In genomic region chr9:122261469-122261881, GRCh38 we compare ENCODE assay signal across 9 cellular contexts. TPM values are rescaled to one million over a fixed set of nuclear protein-coding genes. Genes with fewer than 3 reads are reported as not detected.
DNase-seq lines count a peak whose midpoint lies in the region; ATAC-seq, FAIRE-seq and TF ChIP-seq lines count a peak whose summit lies in the region.
"Had no signal": no experiment of that assay in that cellular context is flagged by ENCODE, and none has a peak within 500 bp of the region (broad histone marks: within the 10 kb centered on the region; RNA-seq: fewer than 3 reads in every experiment).

No MANE protein-coding gene starts in this region.

- H3K23me2 ChIP-seq in H9 (ENCODE audit: insufficient read length, low read depth, low read length, poor library complexity, severe bottlenecking): peaks cover 11% of the 10 kb centered on the region

- peaks cover 6% of the 10 kb centered on the region; the same call in 1 of the 2 replicates for H3K79me2 ChIP-seq in H9 (ENCODE audit: insufficient read depth, low read length)

- H4K8ac ChIP-seq in H9 (replicated peaks; ENCODE audit: insufficient read length, low read depth, low read length): no peak overlapping the region

- H4K5ac ChIP-seq in H9 (ENCODE audit: insufficient read length, low read depth, low read length): no peak overlapping the region

- TF ChIP-seq POLR2A in adrenal gland (IDR thresholded peaks at IDR 0.05): no peak
- no peak for TF ChIP-seq POLR2A in uterus (IDR thresholded peaks at IDR 0.05)

- no peak overlapping the region for H3K56ac ChIP-seq in H9 (ENCODE audit: insufficient read length, low read depth, low read length)

- no peaks in the 10 kb centered on the region for H4K20me1 ChIP-seq in H9 (ENCODE audit: control insufficient read depth, insufficient read depth, insufficient read length)

- no peak overlapping the region for H3K9ac ChIP-seq in H9 (ENCODE audit: extremely low read depth, insufficient read length, low read length)

- TF ChIP-seq CTCF in adrenal gland (IDR thresholded peaks at IDR 0.05) (no peak), uterus (IDR thresholded peaks at IDR 0.05) (no peak), H9 (conservative IDR thresholded peaks at IDR 0.05) (no peak)

- WGBS in adrenal gland, 4 donors: 45 to 92% (median 59%) methylated on average over 1 of the region's 1 CpG
- no CpG with 5 or more reads among the region's 1 CpG for WGBS in H9 (ENCODE audit: extremely low coverage, insufficient read length, low lambda C conversion rate)

- H3T11ph ChIP-seq in H9 (ENCODE audit: low read length): no peak overlapping the region

- H3K27ac ChIP-seq in adrenal gland (no peak overlapping the region), uterus (peak overlapping the region in 1 of 2 donors; percentile 5), H9 (ENCODE audit: insufficient read length, low read depth, low read length) (no peak overlapping the region)

- H3K27me3 ChIP-seq in adrenal gland (no peaks in the 10 kb centered on the region), uterus (no peaks in the 10 kb centered on the region), H9 (ENCODE audit: insufficient read depth, low read length) (no peaks in the 10 kb centered on the region)

- peaks cover 7% of the 10 kb centered on the region for H3K79me1 ChIP-seq in H9 (ENCODE audit: insufficient read depth, low read depth, low read length, poor library complexity, severe bottlenecking)

- no peak for ATAC-seq in activated naive CD8-positive, alpha-beta T cell treated with anti-CD3 and anti-CD28 coated beads, Interleukin-2, amount 50 U/mL, for 24 hours
- ATAC-seq in GM19397 (IDR thresholded peaks at IDR 0.05; ENCODE audit: unreplicated experiment): no peak

- DNase-seq in activated naive CD8-positive, alpha-beta T cell treated with anti-CD3 and anti-CD28 coated beads, Interleukin-2, amount 50 U/mL, for 24 hours: no peak
- DNase-seq in adrenal gland (peak; percentile 59 to 87 (median 80)), iris pigment epithelial cell (ENCODE audit: low read depth) (peak; percentile 82), uterus (peak; percentile 54 to 79), H9 (no peak), HTR-8/SVneo (ENCODE audit: insufficient read length, low spot score) (no peak)

- FAIRE-seq in HTR-8/SVneo (lab: Jason Lieb, UNC): no peak
- FAIRE-seq: G401.6 had no signal

- peaks cover 13% of the 10 kb centered on the region for H3K36me3 Mint-ChIP-seq in activated naive CD8-positive, alpha-beta T cell
- H3K36me3 Mint-ChIP-seq in activated naive CD8-positive, alpha-beta T cell treated with anti-CD3 and anti-CD28 coated beads, Interleukin-2, amount 50 U/mL, for 24 hours (ENCODE audit: low read depth): peaks cover 37% of the 10 kb centered on the region
- peaks cover 3 to 35% (median 15%) of the 10 kb centered on the region in 3 experiments; a peak in 6 of 7 replicates for H3K36me3 Mint-ChIP-seq in H9 (ENCODE audit: insufficient read depth in 1 of 3, low read depth in 3 of 3)

- no peak overlapping the region for H3K4ac ChIP-seq in H9 (ENCODE audit: low read depth, low read length)

- no peak overlapping the region for H3K14ac ChIP-seq in H9 (ENCODE audit: insufficient read depth, low read length)

- H2BK20ac ChIP-seq in H9 (ENCODE audit: low read depth, low read length, poor library complexity, severe bottlenecking): no peak overlapping the region

- H3K4me3 ChIP-seq in adrenal gland: no peak overlapping the region
- no peak overlapping the region for H3K4me3 ChIP-seq in uterus

- intact Hi-C loops in adrenal gland (cut with DNase I): no loop called here
- intact Hi-C loops in uterus (cut with DNase I; ENCODE audit: low total_unique reads): no loop called here

- peak overlapping the region; percentile 58 for H3K27ac Mint-ChIP-seq in activated naive CD8-positive, alpha-beta T cell
- no peak overlapping the region for H3K27ac Mint-ChIP-seq in activated naive CD8-positive, alpha-beta T cell treated with anti-CD3 and anti-CD28 coated beads, Interleukin-2, amount 50 U/mL, for 24 hours
- no peak overlapping the region for H3K27ac Mint-ChIP-seq in H9

- H3K4me2 ChIP-seq in H9 (ENCODE audit: insufficient read depth, insufficient read length, low read length): no peak overlapping the region

- peaks cover 16 to 42% of the 10 kb centered on the region in 2 donors for H3K4me1 ChIP-seq in adrenal gland (replicated peaks in 1 of 2)
- peaks cover 15 to 24% of the 10 kb centered on the region in 2 donors for H3K4me1 ChIP-seq in uterus
- H3K4me1 ChIP-seq in H9 (ENCODE audit: insufficient read depth, low read length): no peaks in the 10 kb centered on the region

- no peak overlapping the region for H4K91ac ChIP-seq in H9 (ENCODE audit: insufficient read length, low read depth, low read length)

- no peak overlapping the region for H2BK12ac ChIP-seq in H9 (ENCODE audit: insufficient read length, low read depth, low read length)

- no peak overlapping the region for H2BK5ac ChIP-seq in H9 (ENCODE audit: insufficient read length, low read length)

- H3K4me1 Mint-ChIP-seq in activated naive CD8-positive, alpha-beta T cell (ENCODE audit: low read depth): peaks cover 52% of the 10 kb centered on the region
- peaks cover 47% of the 10 kb centered on the region for H3K4me1 Mint-ChIP-seq in activated naive CD8-positive, alpha-beta T cell treated with anti-CD3 and anti-CD28 coated beads, Interleukin-2, amount 50 U/mL, for 24 hours
- peaks cover 13% of the 10 kb centered on the region in 2 experiments; a peak in 3 of 4 replicates for H3K4me1 Mint-ChIP-seq in H9

- no peak overlapping the region for H3K18ac ChIP-seq in H9 (ENCODE audit: insufficient read length, low read depth, low read length)

- H3K9me3 Mint-ChIP-seq in activated naive CD8-positive, alpha-beta T cell (ENCODE audit: low read depth): no peaks in the 10 kb centered on the region
- no peaks in the 10 kb centered on the region for H3K9me3 Mint-ChIP-seq in activated naive CD8-positive, alpha-beta T cell treated with anti-CD3 and anti-CD28 coated beads, Interleukin-2, amount 50 U/mL, for 24 hours
- H3K9me3 Mint-ChIP-seq in H9: no peaks in the 10 kb centered on the region

- no peaks in the 10 kb centered on the region for H3K9me3 ChIP-seq in adrenal gland (replicated peaks in 1 of 3)
- no peaks in the 10 kb centered on the region for H3K9me3 ChIP-seq in uterus
- no peaks in the 10 kb centered on the region for H3K9me3 ChIP-seq in H9 (ENCODE audit: control insufficient read depth, low read depth, low read length)

- H3K4me3 Mint-ChIP-seq in activated naive CD8-positive, alpha-beta T cell: peak overlapping the region; percentile 43
- H3K4me3 Mint-ChIP-seq in activated naive CD8-positive, alpha-beta T cell treated with anti-CD3 and anti-CD28 coated beads, Interleukin-2, amount 50 U/mL, for 24 hours: no peak overlapping the region
- no peak overlapping the region for H3K4me3 Mint-ChIP-seq in H9

- no peak overlapping the region for H3K23ac ChIP-seq in H9 (ENCODE audit: insufficient read length, low read depth, low read length)

- H2AFZ ChIP-seq in H9 (ENCODE audit: low read length): no peak overlapping the region

- no peak overlapping the region for H2BK120ac ChIP-seq in H9 (ENCODE audit: low read depth, low read length, poor library complexity, severe bottlenecking)

- H2AK5ac ChIP-seq in H9 (ENCODE audit: insufficient read length, low read length): no peak overlapping the region

- H2BK15ac ChIP-seq in H9 (ENCODE audit: low read depth, low read length): no peak overlapping the region

- H3K36me3 ChIP-seq in adrenal gland (replicated peaks in 1 of 2) (peaks cover 0 to 33% of the 10 kb centered on the region in 2 donors), uterus (no peaks in the 10 kb centered on the region)

- no peaks in the 10 kb centered on the region for H3K27me3 Mint-ChIP-seq in activated naive CD8-positive, alpha-beta T cell
- H3K27me3 Mint-ChIP-seq in activated naive CD8-positive, alpha-beta T cell treated with anti-CD3 and anti-CD28 coated beads, Interleukin-2, amount 50 U/mL, for 24 hours: no peaks in the 10 kb centered on the region
- H3K27me3 Mint-ChIP-seq in H9 (ENCODE audit: low read depth): no peaks in the 10 kb centered on the region

RNA-seq across cellular contexts. Expression of gene RBM18, which starts 3.2 kb away (rescaled TPM):
- total RNA-seq in adrenal gland: 10 to 100 TPM in 6 of 8 donors, 1 to 10 TPM in 2; 7.5 to 31.5 (median 16.7) TPM
- polyA plus RNA-seq in adrenal gland: 10 to 100 TPM in 1 of 3 donors, 1 to 10 TPM in 2; 3.4 to 39.1 (median 5.5) TPM
- total RNA-seq in uterus: 10 to 100 TPM in 3 of 4 donors, 1 to 10 TPM in 1; 4.6 to 31.8 (median 18.7) TPM
- total RNA-seq in H9 (2021): 18.3 and 18.9 TPM in 2 replicates

RNA-seq across cellular contexts. Expression of gene MRRF, which starts 3.2 kb away (rescaled TPM):
- total RNA-seq in adrenal gland (10 to 100 TPM; 24.9 to 54.7 (median 34.0) TPM), uterus (10 to 100 TPM; 23.5 to 44.7 (median 38.9) TPM), H9 (2021) (31.6 and 33.7 TPM in 2 replicates)
- polyA plus RNA-seq in adrenal gland: 10 to 100 TPM; 34.5 to 66.3 (median 49.3) TPM

RNA-seq across cellular contexts. Expression of gene LHX6, which starts 32.7 kb away (rescaled TPM):
- 1 to 10 TPM in 7 of 8 donors, under 1 TPM in 1; 0.48 to 3.6 (median 1.7) TPM for total RNA-seq in adrenal gland
- 1 to 10 TPM in 2 of 3 donors, under 1 TPM in 1; 0.46 to 1.7 (median 1.0) TPM for polyA plus RNA-seq in adrenal gland
- 10 to 100 TPM in 2 of 4 donors, 1 to 10 TPM in 2; 3.1 to 20.2 (median 12.2) TPM for total RNA-seq in uterus
- total RNA-seq in H9 (2021): 1.6 and 1.8 TPM in 2 replicates

Comparison
In these comparisons a context has a peak if more than half of its experiments do, and no peak if none do; other contexts are left out.
1. DNase-seq: peak in adrenal gland (7 of 7), iris pigment epithelial cell (single experiment) and uterus (2 of 2); none in activated naive CD8-positive, alpha-beta T cell treated with anti-CD3 and anti-CD28 coated beads, Interleukin-2, amount 50 U/mL, for 24 hours (single experiment), H9 (single experiment) and HTR-8/SVneo (single experiment).